ENCODE assay signal across 16 cellular contexts in the genomic region with DNA sequence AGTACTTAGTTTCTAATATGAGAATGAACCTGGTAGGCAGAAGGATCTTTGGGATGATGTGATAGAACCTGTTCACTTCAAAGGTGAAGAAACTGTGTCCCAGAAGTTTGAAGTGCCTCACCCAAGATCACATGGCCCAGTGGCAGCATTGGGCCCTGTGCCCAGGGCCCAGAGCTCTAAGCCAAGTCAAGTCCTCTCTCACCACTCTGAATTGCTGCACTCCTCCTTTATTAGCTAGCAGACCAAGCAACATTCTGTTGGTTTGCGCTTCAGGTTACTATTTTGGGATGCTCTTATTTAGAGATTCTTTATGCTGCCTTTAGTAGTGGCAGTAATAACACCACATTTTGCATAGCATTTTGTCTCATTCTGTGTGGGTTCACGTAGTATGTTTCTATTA.
A peak's percentile ranks its signal among the peaks of the same experiment; 100 is the strongest.
DNase-seq lines count a peak whose midpoint lies in the region; ATAC-seq and TF ChIP-seq lines count a peak whose summit lies in the region.
"Had no signal": no experiment of that assay in that cellular context is flagged by ENCODE, and none has a peak within 500 bp of the region (broad histone marks: within the 10 kb centered on the region; RNA-seq: fewer than 3 reads in every experiment).

No MANE protein-coding gene starts in this region.

- H3K9me3 ChIP-seq in left lung (no peaks in the 10 kb centered on the region), psoas muscle (no peaks in the 10 kb centered on the region), endodermal cell (ENCODE audit: control insufficient read depth, low read length) (no peaks in the 10 kb centered on the region)
- H3K9me3 ChIP-seq: HAP-1 had no signal

- WGBS in psoas muscle, 3 donors: 41 to 73% (median 59%) methylated on average over 2 of the region's 2 CpGs
- WGBS in endodermal cell (ENCODE audit: insufficient coverage in 1 of 2, insufficient read length in 1 of 2), 2 experiments: 100% methylated on average over 2 of the region's 2 CpGs; no CpG with 5 or more reads in 1 of the 2 experiments

- H3K27me3 Mint-ChIP-seq in endodermal cell (ENCODE audit: insufficient read depth): peaks cover 7% of the 10 kb centered on the region

- TF ChIP-seq CTCF in left lung (IDR thresholded peaks at IDR 0.05): no peak
- TF ChIP-seq CTCF in psoas muscle (IDR thresholded peaks at IDR 0.05): no peak
- TF ChIP-seq CTCF in endodermal cell (conservative IDR thresholded peaks at IDR 0.05): no peak

- no peaks in the 10 kb centered on the region for H3K9me3 Mint-ChIP-seq in endodermal cell

- H3K27ac ChIP-seq in left lung (peak overlapping the region in 1 of 2 donors; percentile 13), psoas muscle (peak overlapping the region; percentile 61), endodermal cell (ENCODE audit: low read depth, low read length) (no peak overlapping the region)
- H3K27ac ChIP-seq: RWPE1 had no signal

- DNase-seq in Right ventricle myocardium inferior (ENCODE audit: missing footprints) (no peak), cardiac septum (ENCODE audit: low spot score) (no peak), left lung (peak; percentile 49 to 58), psoas muscle (no peak), cerebellar cortex (ENCODE audit: low spot score) (no peak), endodermal cell (no peak), superior temporal gyrus (ENCODE audit: extremely low spot score) (no peak), Kasumi-1 (lab: John Stamatoyannopoulos, UW) (no peak)
- DNase-seq: CD8-positive, alpha-beta memory T cell; IMR-90; NCI-H1105 treated with DMSO at 0.1 percent for 48 hours; NCI-H187; NCI-H2171; NCI-H446 treated with DMSO at 0.1 percent for 48 hours had no signal

- no peak overlapping the region for H3K9ac ChIP-seq in endodermal cell (ENCODE audit: extremely low read depth, low read length, poor library complexity, severe bottlenecking)

- no peaks in the 10 kb centered on the region for H3K36me3 Mint-ChIP-seq in endodermal cell (ENCODE audit: low read depth)
- H3K36me3 Mint-ChIP-seq: CD8-positive, alpha-beta memory T cell had no signal

- H3K27me3 ChIP-seq in left lung (no peaks in the 10 kb centered on the region), psoas muscle (ENCODE audit: insufficient read depth in 3 of 3, low read length in 2 of 3) (no peaks in the 10 kb centered on the region), endodermal cell (ENCODE audit: control insufficient read depth, insufficient read depth, low read length, poor library complexity, severe bottlenecking) (no peaks in the 10 kb centered on the region)

- intact Hi-C loops in Right ventricle myocardium inferior (cut with DNase I) (loop anchor here (5.0 kb wide), 1 partner anchor 43 kb away; no protein-coding TSS in a partner anchor), cardiac septum (cut with DNase I) (loop anchor here (5.0 kb wide), 1 partner anchor 43 kb away; no protein-coding TSS in a partner anchor), left lung (cut with DNase I) (no loop called here), psoas muscle (cut with DNase I) (no loop called here)

- no peak overlapping the region for H3K4me3 ChIP-seq in left lung
- no peak overlapping the region for H3K4me3 ChIP-seq in psoas muscle
- no peak overlapping the region for H3K4me3 ChIP-seq in endodermal cell (ENCODE audit: low read length)
- H3K4me3 ChIP-seq: HAP-1 had no signal

- H3K4me1 Mint-ChIP-seq in endodermal cell: peaks cover 14% of the 10 kb centered on the region
- H3K4me1 Mint-ChIP-seq: CD8-positive, alpha-beta memory T cell had no signal

- peak; percentile 86 for ATAC-seq in Right ventricle myocardium inferior
- peak; percentile 89 for ATAC-seq in left lung
- peak; percentile 81 to 90 (median 86) for ATAC-seq in psoas muscle

- no peak overlapping the region for H3K4me3 Mint-ChIP-seq in endodermal cell
- H3K4me3 Mint-ChIP-seq: CD8-positive, alpha-beta memory T cell had no signal

- H3K36me3 ChIP-seq in left lung (peaks cover 0 to 4% of the 10 kb centered on the region in 2 donors), psoas muscle (ENCODE audit: insufficient read depth in 1 of 2, low read depth in 1 of 2) (peaks cover 0 to 7% of the 10 kb centered on the region in 2 donors), endodermal cell (ENCODE audit: control insufficient read depth, insufficient read depth, low read length) (no peaks in the 10 kb centered on the region)
- H3K36me3 ChIP-seq: HAP-1 had no signal

- no peak overlapping the region for H3K27ac Mint-ChIP-seq in endodermal cell
- H3K27ac Mint-ChIP-seq: CD8-positive, alpha-beta memory T cell had no signal

- H3K4me1 ChIP-seq in left lung (peaks cover 0 to 5% of the 10 kb centered on the region in 2 donors), psoas muscle (peaks cover 17% of the 10 kb centered on the region), endodermal cell (ENCODE audit: control insufficient read depth, insufficient read depth, low read length) (peaks cover 2% of the 10 kb centered on the region)
- H3K4me1 ChIP-seq: HAP-1 had no signal

Comparison
In these comparisons a context has a peak if more than half of its experiments do, and no peak if none do; other contexts are left out.
1. DNase-seq: peak in left lung (2 of 2); none in Right ventricle myocardium inferior (single experiment), cardiac septum (single experiment), psoas muscle (0 of 2), cerebellar cortex (single experiment), endodermal cell (single experiment), superior temporal gyrus (single experiment) and Kasumi-1 (0 of 2).
2. intact Hi-C loops: an anchor here in Right ventricle myocardium inferior (5.0 kb wide) and cardiac septum (5.0 kb wide); none called in left lung and psoas muscle.
3. Peak in every context shown above with its lines, with median percentiles within 50 percentile points of each other: ATAC-seq.